Comparison of ENCODE assay signal across 26 cellular contexts in the genomic region with DNA sequence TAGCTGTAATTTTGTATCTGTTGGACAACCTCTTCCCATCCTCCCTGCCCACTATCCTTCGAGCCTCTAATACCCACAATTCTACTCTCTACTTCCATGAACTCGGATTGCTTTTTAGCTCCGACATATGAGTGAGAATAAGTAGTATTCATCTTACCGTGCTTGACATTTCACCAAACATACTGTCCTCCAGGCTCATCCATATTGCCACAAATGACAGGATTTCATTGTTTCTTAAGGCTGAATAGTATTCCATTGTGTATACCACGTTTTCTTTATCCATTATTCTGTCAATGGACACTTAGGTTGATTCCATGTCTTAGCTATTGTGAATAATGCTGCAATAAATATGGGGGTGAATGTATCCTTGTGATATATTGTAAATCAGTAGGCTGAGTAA. TPM values are rescaled to one million over a fixed set of nuclear protein-coding genes. Genes with fewer than 3 reads are reported as not detected.
"Had no signal": no experiment of that assay in that cellular context is flagged by ENCODE, and none has a peak within 500 bp of the region (broad histone marks: within the 10 kb centered on the region; RNA-seq: fewer than 3 reads in every experiment).

No MANE protein-coding gene starts in this region.

- H3K9me3 ChIP-seq: colonic mucosa, esophagus muscularis mucosa, esophagus squamous epithelium, gastrocnemius medialis, gastroesophageal sphincter, heart right ventricle had no signal

- H3K36me3 ChIP-seq: colonic mucosa, esophagus muscularis mucosa, esophagus squamous epithelium, gastrocnemius medialis, gastroesophageal sphincter, heart left ventricle, heart right ventricle had no signal

- ATAC-seq: effector memory CD8-positive, alpha-beta T cell; esophagus mucosa; foreskin keratinocyte; gastrocnemius medialis; gastroesophageal sphincter; heart left ventricle; heart right ventricle had no signal

- H3K27me3 ChIP-seq: colonic mucosa, dorsolateral prefrontal cortex, esophagus muscularis mucosa, foreskin keratinocyte, gastrocnemius medialis, gastroesophageal sphincter had no signal

- H3K4me3 ChIP-seq: colonic mucosa, coronary artery, dorsolateral prefrontal cortex, esophagus muscularis mucosa, esophagus squamous epithelium, gastrocnemius medialis, gastroesophageal sphincter, heart left ventricle, heart right ventricle had no signal

- FAIRE-seq: endothelial cell of umbilical vein had no signal

- DNase-seq: colonic mucosa; cortex of kidney; dermis blood vessel endothelial cell; dorsolateral prefrontal cortex; effector CD4-positive, alpha-beta T cell; effector CD8-positive, alpha-beta T cell; effector memory CD4-positive, alpha-beta T cell; effector memory CD8-positive, alpha-beta T cell; endodermal cell; erythroblast; esophagus squamous epithelium; foreskin fibroblast; foreskin keratinocyte; foreskin melanocyte; gastrocnemius medialis; glutamatergic neuron; head of caudate nucleus; heart left ventricle; heart right ventricle had no signal

- H3K27ac ChIP-seq: colonic mucosa, coronary artery, dorsolateral prefrontal cortex, epithelial cell of prostate, esophagus muscularis mucosa, esophagus squamous epithelium, foreskin keratinocyte, gastrocnemius medialis, gastroesophageal sphincter, heart left ventricle, heart right ventricle had no signal

RNA-seq across cellular contexts. Expression of gene TTC29, which starts 26.4 kb away (rescaled TPM):
- polyA plus RNA-seq: endothelial cell of umbilical vein, esophagus, foreskin keratinocyte, heart right ventricle had no signal
